Comparison of ENCODE assay signal across 9 cellular contexts in genomic region chr5:81819556-81820314, GRCh38.
DNase-seq lines count a peak whose midpoint lies in the region; ATAC-seq, FAIRE-seq and TF ChIP-seq lines count a peak whose summit lies in the region.
"Had no signal": no experiment of that assay in that cellular context is flagged by ENCODE, and none has a peak within 500 bp of the region (broad histone marks: within the 10 kb centered on the region; RNA-seq: fewer than 3 reads in every experiment).

No MANE protein-coding gene starts in this region.

- H3K4me1 ChIP-seq in A549, result peaks cover 19% of the 10 kb centered on the region
- H3K4me1 ChIP-seq in SK-N-SH (ENCODE audit: control insufficient read depth in 1 of 2, insufficient read depth in 2 of 2, low read depth in 1 of 2, low read length in 1 of 2), result peaks cover 0 to 9% of the 10 kb centered on the region in 2 experiments; a peak in 2 of 4 replicates

- no peak for TF ChIP-seq CTCF in A549 (IDR thresholded peaks at IDR 0.05)
- TF ChIP-seq CTCF in SK-N-SH (IDR thresholded peaks at IDR 0.05), result no peak
- TF ChIP-seq CTCF in fibroblast of the aortic adventitia (IDR thresholded peaks at IDR 0.05; ENCODE audit: insufficient read depth, low read length), result no peak

- H3K9me3 ChIP-seq in A549, result no peaks in the 10 kb centered on the region
- H3K9me3 ChIP-seq in SK-N-SH, result no peaks in the 10 kb centered on the region

- ATAC-seq in A549, result peak; percentile 68; a peak in 5 of 6 replicates
- no peak for ATAC-seq in GM21360 (IDR thresholded peaks at IDR 0.05; ENCODE audit: unreplicated experiment)

- DNase-seq in A549 (ENCODE audit: low read depth in 1 of 2, low spot score in 1 of 2), result peak; percentile 21 to 40
- DNase-seq in GM03348 (ENCODE audit: low spot score), result peak; percentile 11
- no peak for DNase-seq in SK-N-SH
- DNase-seq in fibroblast of the aortic adventitia (ENCODE audit: low read depth), result peak; percentile 52
- DNase-seq in HK-2 (ENCODE audit: unreplicated experiment), result no peak
- no peak for DNase-seq in stimulated activated naive CD4-positive, alpha-beta T cell treated with Interleukin-2 at 50 U/mL for 16 hours (lab: John Stamatoyannopoulos, UW)
- no peak for DNase-seq in effector CD8-positive, alpha-beta T cell (lab: John Stamatoyannopoulos, UW)
- DNase-seq: T1000 had no signal

- H3K27ac ChIP-seq in A549, result peak overlapping the region; percentile 37 to 65; a peak in 5 of 6 replicates
- H3K27ac ChIP-seq in SK-N-SH (ENCODE audit: low read depth in 2 of 2, low read length in 1 of 2), result peak overlapping the region; percentile 29 to 60; a peak in 2 of 4 replicates

- H3K9me2 ChIP-seq in SK-N-SH, result no peaks in the 10 kb centered on the region

- no peak overlapping the region for H3K9ac ChIP-seq in SK-N-SH

- TF ChIP-seq RAD21 in A549 (conservative IDR thresholded peaks at IDR 0.05 in 1 of 2, IDR thresholded peaks at IDR 0.05 in 1 of 2) (no peak), SK-N-SH (IDR thresholded peaks at IDR 0.05; ENCODE audit: low read length) (no peak)

- H4K20me1 ChIP-seq in SK-N-SH (ENCODE audit: insufficient read depth), result no peaks in the 10 kb centered on the region

- WGBS in A549 (ENCODE audit: missing lambda C conversion rate), result 79% methylated on average over 6 of the region's 6 CpGs
- 90% methylated on average over 6 of the region's 6 CpGs for WGBS in SK-N-SH (ENCODE audit: low lambda C conversion rate)

- POLR2A ChIA-PET in A549 (lab: Yijun Ruan, JAX), result interaction anchor here (1.0 kb wide), 1 partner anchor 68 kb away, joined by 3 read pairs; no protein-coding TSS in a partner anchor
- POLR2A ChIA-PET in SK-N-SH (lab: Yijun Ruan, JAX), result no interaction called here

- H2AFZ ChIP-seq in SK-N-SH (ENCODE audit: low read depth), result peak overlapping the region; percentile 20

- no peaks in the 10 kb centered on the region for H3K27me3 ChIP-seq in SK-N-SH (ENCODE audit: insufficient read depth)

- H3K36me3 ChIP-seq in SK-N-SH (replicated peaks in 1 of 2; ENCODE audit: control insufficient read depth in 1 of 2, insufficient read depth in 2 of 2, low read length in 1 of 2), result no peaks in the 10 kb centered on the region

- no peaks in the 10 kb centered on the region for H3F3A ChIP-seq in SK-N-SH (replicated peaks; ENCODE audit: insufficient read depth)

- no peak overlapping the region for H3K4me3 ChIP-seq in A549
- no peak overlapping the region for H3K4me3 ChIP-seq in SK-N-SH (ENCODE audit: low read depth in 2 of 2, low read length in 1 of 2)
- H3K4me3 ChIP-seq in fibroblast of the aortic adventitia (ENCODE audit: low read depth, low read length), result no peak overlapping the region

- CTCF ChIA-PET in A549 (lab: Yijun Ruan, JAX), result interaction anchor here (1.4 kb wide), 1 partner anchor 346 kb away, joined by 3 read pairs; no protein-coding TSS in a partner anchor
- CTCF ChIA-PET in SK-N-SH (lab: Yijun Ruan, JAX), result no interaction called here

- FAIRE-seq in A549 (lab: Jason Lieb, UNC), result no peak

- no peak for TF ChIP-seq EP300 in A549 (IDR thresholded peaks at IDR 0.05)
- peak in 1 of 2 experiments; percentile 23; a peak in 1 of 4 replicates for TF ChIP-seq EP300 in SK-N-SH (IDR thresholded peaks at IDR 0.05; ENCODE audit: borderline replicate concordance in 1 of 2, low read depth in 1 of 2, low read length in 1 of 2)

- H3K4me2 ChIP-seq in A549, result peak overlapping the region; percentile 55
- H3K4me2 ChIP-seq in SK-N-SH, result no peak overlapping the region

- no peak for TF ChIP-seq POLR2A in A549 (IDR thresholded peaks at IDR 0.05; ENCODE audit: low read length)

- H3K79me2 ChIP-seq in SK-N-SH (ENCODE audit: insufficient read depth), result no peaks in the 10 kb centered on the region

TF ChIP-seq in A549, 52 proteins besides CTCF, POLR2A, EP300 and RAD21:
- no peak for TF ChIP-seq CBX2 (IDR thresholded peaks at IDR 0.05; ENCODE audit: borderline replicate concordance, low read depth)
- no peak for TF ChIP-seq CHD4 (IDR thresholded peaks at IDR 0.05; ENCODE audit: borderline replicate concordance)
- no peak for TF ChIP-seq ZNF302 (CRISPR knock-in tag; IDR thresholded peaks at IDR 0.05)
- no peak for TF ChIP-seq JUNB (IDR thresholded peaks at IDR 0.05)
- no peak for TF ChIP-seq RNF2 (IDR thresholded peaks at IDR 0.05; ENCODE audit: borderline replicate concordance, low read depth)
- peak; percentile 71 for TF ChIP-seq MAFK (IDR thresholded peaks at IDR 0.05; ENCODE audit: partially characterized antibody)
- no peak for TF ChIP-seq FOSL2 (IDR thresholded peaks at IDR 0.05)
- TF ChIP-seq FOSL2 (CRISPR knock-in tag; IDR thresholded peaks at IDR 0.05), result peak; percentile 59
- TF ChIP-seq, protein P1, sequence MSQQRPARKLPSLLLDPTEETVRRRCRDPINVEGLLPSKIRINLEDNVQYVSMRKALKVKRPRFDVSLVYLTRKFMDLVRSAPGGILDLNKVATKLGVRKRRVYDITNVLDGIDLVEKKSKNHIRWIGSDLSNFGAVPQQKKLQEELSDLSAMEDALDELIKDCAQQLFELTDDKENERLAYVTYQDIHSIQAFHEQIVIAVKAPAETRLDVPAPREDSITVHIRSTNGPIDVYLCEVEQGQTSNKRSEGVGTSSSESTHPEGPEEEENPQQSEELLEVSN (IDR thresholded peaks at IDR 0.05; ENCODE audit: borderline replicate concordance, low read depth), result no peak
- TF ChIP-seq MAZ (IDR thresholded peaks at IDR 0.05; ENCODE audit: borderline replicate concordance, low read depth, low read length), result no peak
- no peak for TF ChIP-seq CHD2 (IDR thresholded peaks at IDR 0.05; ENCODE audit: low read length, partially characterized antibody)

TF ChIP-seq in SK-N-SH, 30 proteins besides CTCF, POLR2A, EP300 and RAD21:
- no peak for TF ChIP-seq USF2 (IDR thresholded peaks at IDR 0.05; ENCODE audit: borderline replicate concordance, low read depth, low read length)
- TF ChIP-seq, protein P2, sequence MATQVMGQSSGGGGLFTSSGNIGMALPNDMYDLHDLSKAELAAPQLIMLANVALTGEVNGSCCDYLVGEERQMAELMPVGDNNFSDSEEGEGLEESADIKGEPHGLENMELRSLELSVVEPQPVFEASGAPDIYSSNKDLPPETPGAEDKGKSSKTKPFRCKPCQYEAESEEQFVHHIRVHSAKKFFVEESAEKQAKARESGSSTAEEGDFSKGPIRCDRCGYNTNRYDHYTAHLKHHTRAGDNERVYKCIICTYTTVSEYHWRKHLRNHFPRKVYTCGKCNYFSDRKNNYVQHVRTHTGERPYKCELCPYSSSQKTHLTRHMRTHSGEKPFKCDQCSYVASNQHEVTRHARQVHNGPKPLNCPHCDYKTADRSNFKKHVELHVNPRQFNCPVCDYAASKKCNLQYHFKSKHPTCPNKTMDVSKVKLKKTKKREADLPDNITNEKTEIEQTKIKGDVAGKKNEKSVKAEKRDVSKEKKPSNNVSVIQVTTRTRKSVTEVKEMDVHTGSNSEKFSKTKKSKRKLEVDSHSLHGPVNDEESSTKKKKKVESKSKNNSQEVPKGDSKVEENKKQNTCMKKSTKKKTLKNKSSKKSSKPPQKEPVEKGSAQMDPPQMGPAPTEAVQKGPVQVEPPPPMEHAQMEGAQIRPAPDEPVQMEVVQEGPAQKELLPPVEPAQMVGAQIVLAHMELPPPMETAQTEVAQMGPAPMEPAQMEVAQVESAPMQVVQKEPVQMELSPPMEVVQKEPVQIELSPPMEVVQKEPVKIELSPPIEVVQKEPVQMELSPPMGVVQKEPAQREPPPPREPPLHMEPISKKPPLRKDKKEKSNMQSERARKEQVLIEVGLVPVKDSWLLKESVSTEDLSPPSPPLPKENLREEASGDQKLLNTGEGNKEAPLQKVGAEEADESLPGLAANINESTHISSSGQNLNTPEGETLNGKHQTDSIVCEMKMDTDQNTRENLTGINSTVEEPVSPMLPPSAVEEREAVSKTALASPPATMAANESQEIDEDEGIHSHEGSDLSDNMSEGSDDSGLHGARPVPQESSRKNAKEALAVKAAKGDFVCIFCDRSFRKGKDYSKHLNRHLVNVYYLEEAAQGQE (IDR thresholded peaks at IDR 0.05; ENCODE audit: low read depth, low read length), result no peak
- no peak for TF ChIP-seq RCOR1 (IDR thresholded peaks at IDR 0.05; ENCODE audit: low read length)
- no peak for TF ChIP-seq YY1 (IDR thresholded peaks at IDR 0.05; ENCODE audit: low read depth)
- no peak for TF ChIP-seq SMC3 (IDR thresholded peaks at IDR 0.05; ENCODE audit: low read depth, low read length)
- no peak for TF ChIP-seq GATA2 (CRISPR knock-in tag; IDR thresholded peaks at IDR 0.05)
- no peak for TF ChIP-seq FOXM1 (IDR thresholded peaks at IDR 0.05; ENCODE audit: low read depth)
- TF ChIP-seq TCF12 (IDR thresholded peaks at IDR 0.05), result peak; percentile 38; the same call in 1 of the 2 replicates
- TF ChIP-seq FOXJ3 (CRISPR knock-in tag; IDR thresholded peaks at IDR 0.05), result no peak
- TF ChIP-seq EZH2phosphoT487 (IDR thresholded peaks at IDR 0.05; ENCODE audit: borderline replicate concordance, low read depth), result no peak
- TF ChIP-seq, protein P3, sequence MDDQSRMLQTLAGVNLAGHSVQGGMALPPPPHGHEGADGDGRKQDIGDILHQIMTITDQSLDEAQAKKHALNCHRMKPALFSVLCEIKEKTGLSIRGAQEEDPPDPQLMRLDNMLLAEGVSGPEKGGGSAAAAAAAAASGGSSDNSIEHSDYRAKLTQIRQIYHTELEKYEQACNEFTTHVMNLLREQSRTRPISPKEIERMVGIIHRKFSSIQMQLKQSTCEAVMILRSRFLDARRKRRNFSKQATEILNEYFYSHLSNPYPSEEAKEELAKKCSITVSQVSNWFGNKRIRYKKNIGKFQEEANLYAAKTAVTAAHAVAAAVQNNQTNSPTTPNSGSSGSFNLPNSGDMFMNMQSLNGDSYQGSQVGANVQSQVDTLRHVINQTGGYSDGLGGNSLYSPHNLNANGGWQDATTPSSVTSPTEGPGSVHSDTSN (IDR thresholded peaks at IDR 0.05), result peak; percentile 37; the same call in 1 of the 2 replicates
- peak; percentile 58; the same call in 1 of the 2 replicates for TF ChIP-seq FOSL2 (IDR thresholded peaks at IDR 0.05; ENCODE audit: borderline replicate concordance, low read depth)
- TF ChIP-seq NFIC (IDR thresholded peaks at IDR 0.05; ENCODE audit: borderline replicate concordance), result peak; percentile 27; the same call in 1 of the 2 replicates
- no peak for TF ChIP-seq SIN3A (IDR thresholded peaks at IDR 0.05; ENCODE audit: borderline replicate concordance, low read depth, low read length)
- TF ChIP-seq JUND (IDR thresholded peaks at IDR 0.05), result peak; percentile 39; the same call in 1 of the 2 replicates

Comparison
In these comparisons a context has a peak if more than half of its experiments do, and no peak if none do; other contexts are left out.
1. DNase-seq: peak in A549 (2 of 2), GM03348 (single experiment) and fibroblast of the aortic adventitia (single experiment); none in SK-N-SH (single experiment), HK-2 (single experiment), stimulated activated naive CD4-positive, alpha-beta T cell treated with Interleukin-2 at 50 U/mL for 16 hours (single experiment) and effector CD8-positive, alpha-beta T cell (single experiment).